In the genomic region with DNA sequence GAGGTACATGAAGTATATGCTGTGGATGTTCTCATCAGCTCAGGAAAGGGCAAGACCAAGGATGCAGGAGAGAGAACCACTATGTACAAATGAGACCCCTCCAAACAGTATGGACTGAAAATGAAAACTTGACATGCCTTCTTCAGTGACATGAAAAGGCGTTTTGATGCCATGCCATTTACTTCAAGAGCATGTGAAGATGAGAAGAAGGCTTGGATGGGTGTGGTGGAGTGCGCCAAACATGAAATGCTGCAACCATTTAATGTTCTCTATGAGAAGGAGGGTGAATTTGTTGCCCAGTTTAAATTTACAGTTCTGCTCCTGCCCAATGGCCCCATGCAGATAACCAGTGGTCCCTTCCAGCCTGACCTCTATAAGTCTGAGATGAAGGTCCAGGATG, we compare ENCODE assay signal across 20 cellular contexts. TPM values are rescaled to one million over a fixed set of nuclear protein-coding genes. Genes with fewer than 3 reads are reported as not detected.
DNase-seq lines count a peak whose midpoint lies in the region; ATAC-seq and TF ChIP-seq lines count a peak whose summit lies in the region.
"Had no signal": no experiment of that assay in that cellular context is flagged by ENCODE, and none has a peak within 500 bp of the region (broad histone marks: within the 10 kb centered on the region; RNA-seq: fewer than 3 reads in every experiment).

No MANE protein-coding gene starts in this region.

- no peak overlapping the region for H3K27ac ChIP-seq in esophagus squamous epithelium
- H3K27ac ChIP-seq: 22Rv1, SJSA1, skin epidermis, transverse colon had no signal

- CTCF ChIA-PET in activated CD8-positive, alpha-beta T cell treated with anti-CD3 and anti-CD28 coated beads for 36 hours (lab: Charles Lee) = interaction anchor here (0.7 to 4.4 kb wide), 6 partner anchors 11 to 99 kb away, joined by 3 to 22 read pairs (median 8); no protein-coding TSS in a partner anchor

- peaks cover 0 to 18% (median 0%) of the 10 kb centered on the region in 3 donors for H3K4me1 ChIP-seq in esophagus squamous epithelium
- H3K4me1 ChIP-seq: SJSA1 had no signal

- H3K27me3 ChIP-seq in esophagus squamous epithelium = no peaks in the 10 kb centered on the region
- H3K27me3 ChIP-seq: SJSA1, transverse colon had no signal

- TF ChIP-seq POLR2A in esophagus squamous epithelium (IDR thresholded peaks at IDR 0.05) = no peak

- H3K9me3 ChIP-seq in esophagus squamous epithelium = no peaks in the 10 kb centered on the region
- H3K9me3 ChIP-seq: SJSA1, transverse colon had no signal

- peaks cover 0 to 28% (median 0%) of the 10 kb centered on the region in 3 donors for H3K36me3 ChIP-seq in esophagus squamous epithelium
- H3K36me3 ChIP-seq: SJSA1, transverse colon had no signal

- DNase-seq in T-helper 1 cell (no peak), CD14-positive monocyte (ENCODE audit: low spot score) (no peak), esophagus squamous epithelium (lab: John Stamatoyannopoulos, UW) (no peak)
- DNase-seq in activated CD8-positive, alpha-beta T cell treated with anti-CD3 and anti-CD28 coated beads for 36 hours = no peak
- no peak for DNase-seq in effector memory CD8-positive, alpha-beta T cell
- DNase-seq in stimulated activated CD4-positive, alpha-beta T cell treated with anti-CD3 and anti-CD28 coated beads, Interleukin-12 subunit alpha, Interleukin-12 subunit beta, amount 100 ng/mL, for 4 hours = no peak
- DNase-seq: activated CD8-positive, alpha-beta memory T cell treated with anti-CD3 and anti-CD28 coated beads, Interleukin-2, amount 50 U/mL, for 4 hours; Kasumi-1; NCI-H1694; NCI-H526 treated with DMSO at 0.1 percent for 48 hours; stimulated activated CD4-positive, alpha-beta T cell treated with anti-CD3 and anti-CD28 coated beads, Interleukin-2, amount 100 ng/mL, for 24 hours; T-helper 9 cell; transverse colon had no signal

- H3K4me3 ChIP-seq in esophagus squamous epithelium = no peak overlapping the region
- H3K4me3 ChIP-seq: lung, SJSA1, skin epidermis, transverse colon had no signal

- H3K36me3 Mint-ChIP-seq in T-helper 1 cell treated with Interleukin-12 subunit alpha and Interleukin-12 subunit beta and Interleukin-4 antibody, amounts not matched to agents 30 μg/mL and 1 μg/mL, for 36 hours (ENCODE audit: low read depth) = peaks cover 53% of the 10 kb centered on the region
- peaks cover 68 to 88% of the 10 kb centered on the region in 2 donors for H3K36me3 Mint-ChIP-seq in CD14-positive monocyte
- peaks cover 71% of the 10 kb centered on the region for H3K36me3 Mint-ChIP-seq in activated CD8-positive, alpha-beta T cell treated with anti-CD3 and anti-CD28 coated beads for 36 hours (ENCODE audit: low read depth)
- H3K36me3 Mint-ChIP-seq in effector memory CD8-positive, alpha-beta T cell (ENCODE audit: insufficient read depth) = peaks cover 71% of the 10 kb centered on the region

- intact Hi-C loops in CD14-positive monocyte (cut with micrococcal nuclease) (no loop called here), esophagus squamous epithelium (cut with DNase I) (no loop called here)
- intact Hi-C loops in activated CD8-positive, alpha-beta T cell treated with anti-CD3 and anti-CD28 coated beads for 36 hours (cut with micrococcal nuclease) = no loop called here

- H3K27me3 Mint-ChIP-seq in T-helper 1 cell treated with Interleukin-12 subunit alpha and Interleukin-12 subunit beta and Interleukin-4 antibody, amounts not matched to agents 30 μg/mL and 1 μg/mL, for 36 hours (ENCODE audit: low read depth) = no peaks in the 10 kb centered on the region
- peaks cover 0 to 4% (median 2%) of the 10 kb centered on the region in 3 donors for H3K27me3 Mint-ChIP-seq in CD14-positive monocyte (ENCODE audit: low read depth in 3 of 3)
- H3K27me3 Mint-ChIP-seq in activated CD8-positive, alpha-beta T cell treated with anti-CD3 and anti-CD28 coated beads for 36 hours = no peaks in the 10 kb centered on the region
- H3K27me3 Mint-ChIP-seq in effector memory CD8-positive, alpha-beta T cell = no peaks in the 10 kb centered on the region
- H3K27me3 Mint-ChIP-seq: stimulated activated memory B cell treated with anti-CD40 and anti-IgM and Interleukin-4, amounts not matched to agents 10 μg/mL and 1 μg/mL and 100 μg/mL, for 72 hours had no signal

- H3K9me3 Mint-ChIP-seq in T-helper 1 cell treated with Interleukin-12 subunit alpha and Interleukin-12 subunit beta and Interleukin-4 antibody, amounts not matched to agents 30 μg/mL and 1 μg/mL, for 36 hours = no peaks in the 10 kb centered on the region
- peaks cover 0 to 2% (median 0%) of the 10 kb centered on the region in 7 donors for H3K9me3 Mint-ChIP-seq in CD14-positive monocyte
- no peaks in the 10 kb centered on the region for H3K9me3 Mint-ChIP-seq in activated CD8-positive, alpha-beta T cell treated with anti-CD3 and anti-CD28 coated beads for 36 hours
- no peaks in the 10 kb centered on the region for H3K9me3 Mint-ChIP-seq in effector memory CD8-positive, alpha-beta T cell
- H3K9me3 Mint-ChIP-seq: stimulated activated memory B cell treated with anti-CD40 and anti-IgM and Interleukin-4, amounts not matched to agents 10 μg/mL and 1 μg/mL and 100 μg/mL, for 72 hours had no signal

- TF ChIP-seq CTCF in CD14-positive monocyte (IDR thresholded peaks at IDR 0.05) = no peak
- no peak for TF ChIP-seq CTCF in activated CD8-positive, alpha-beta T cell treated with anti-CD3 and anti-CD28 coated beads for 36 hours (IDR thresholded peaks at IDR 0.05)
- TF ChIP-seq CTCF in esophagus squamous epithelium (IDR thresholded peaks at IDR 0.05) = no peak

- WGBS in esophagus squamous epithelium, 2 donors = 94% methylated on average over 2 of the region's 2 CpGs

- H3K4me1 Mint-ChIP-seq in T-helper 1 cell treated with Interleukin-12 subunit alpha and Interleukin-12 subunit beta and Interleukin-4 antibody, amounts not matched to agents 30 μg/mL and 1 μg/mL, for 36 hours (ENCODE audit: low read depth) = peaks cover 71% of the 10 kb centered on the region
- H3K4me1 Mint-ChIP-seq in CD14-positive monocyte = peaks cover 36% of the 10 kb centered on the region
- H3K4me1 Mint-ChIP-seq in activated CD8-positive, alpha-beta T cell treated with anti-CD3 and anti-CD28 coated beads for 36 hours (ENCODE audit: low read depth) = peaks cover 92% of the 10 kb centered on the region
- peaks cover 76 to 84% of the 10 kb centered on the region in 2 donors for H3K4me1 Mint-ChIP-seq in effector memory CD8-positive, alpha-beta T cell (ENCODE audit: low read depth in 2 of 2)

- ATAC-seq in activated CD8-positive, alpha-beta T cell treated with anti-CD3 and anti-CD28 coated beads for 36 hours = no peak
- ATAC-seq in effector memory CD8-positive, alpha-beta T cell (replicated peaks) = no peak
- no peak for ATAC-seq in GM18867 (IDR thresholded peaks at IDR 0.05; ENCODE audit: unreplicated experiment)
- ATAC-seq: stimulated activated memory B cell treated with anti-CD40 and anti-IgM and Interleukin-4, amounts not matched to agents 10 μg/mL and 1 μg/mL and 100 μg/mL, for 72 hours had no signal

- POLR2A ChIA-PET in activated CD8-positive, alpha-beta T cell treated with anti-CD3 and anti-CD28 coated beads for 36 hours (lab: Charles Lee) = interaction anchor here (1.0 to 2.9 kb wide), 6 partner anchors 9 to 31 kb away, joined by 3 to 24 read pairs (median 6); no protein-coding TSS in a partner anchor

- H3K27ac Mint-ChIP-seq in T-helper 1 cell treated with Interleukin-12 subunit alpha and Interleukin-12 subunit beta and Interleukin-4 antibody, amounts not matched to agents 30 μg/mL and 1 μg/mL, for 36 hours = peak overlapping the region; percentile 84
- peak overlapping the region in 5 of 7 donors; percentile 10 to 74 (median 20) for H3K27ac Mint-ChIP-seq in CD14-positive monocyte
- H3K27ac Mint-ChIP-seq in activated CD8-positive, alpha-beta T cell treated with anti-CD3 and anti-CD28 coated beads for 36 hours = peak overlapping the region; percentile 90
- peak overlapping the region; percentile 59 for H3K27ac Mint-ChIP-seq in effector memory CD8-positive, alpha-beta T cell

- H3K4me3 Mint-ChIP-seq in T-helper 1 cell treated with Interleukin-12 subunit alpha and Interleukin-12 subunit beta and Interleukin-4 antibody, amounts not matched to agents 30 μg/mL and 1 μg/mL, for 36 hours = no peak overlapping the region
- no peak overlapping the region for H3K4me3 Mint-ChIP-seq in CD14-positive monocyte
- no peak overlapping the region for H3K4me3 Mint-ChIP-seq in activated CD8-positive, alpha-beta T cell treated with anti-CD3 and anti-CD28 coated beads for 36 hours
- no peak overlapping the region for H3K4me3 Mint-ChIP-seq in effector memory CD8-positive, alpha-beta T cell
- H3K4me3 Mint-ChIP-seq: stimulated activated memory B cell treated with anti-CD40 and anti-IgM and Interleukin-4, amounts not matched to agents 10 μg/mL and 1 μg/mL and 100 μg/mL, for 72 hours had no signal

RNA-seq across cellular contexts. Expression of a gene that starts 47.7 kb away (rescaled TPM):
- 10 to 100 TPM; 28.2 to 28.6 TPM for polyA plus RNA-seq in CD14-positive monocyte
- total RNA-seq in activated CD8-positive, alpha-beta T cell treated with anti-CD3 and anti-CD28 coated beads for 36 hours = 100 to 1,000 TPM; 290 to 317 TPM
- 10 to 100 TPM; 12.8 to 52.0 (median 20.5) TPM for total RNA-seq in esophagus squamous epithelium

Comparison
In these comparisons a context has a peak if more than half of its experiments do, and no peak if none do; other contexts are left out.
1. H3K27ac Mint-ChIP-seq: peak in every context shown above with its lines; median percentile 90 in activated CD8-positive, alpha-beta T cell treated with anti-CD3 and anti-CD28 coated beads for 36 hours; 84 in T-helper 1 cell treated with Interleukin-12 subunit alpha and Interleukin-12 subunit beta and Interleukin-4 antibody, amounts not matched to agents 30 μg/mL and 1 μg/mL, for 36 hours; 59 in effector memory CD8-positive, alpha-beta T cell; 20 in CD14-positive monocyte.
2. RNA of a gene that starts 47.7 kb away (total RNA-seq): 290 to 317 TPM in activated CD8-positive, alpha-beta T cell treated with anti-CD3 and anti-CD28 coated beads for 36 hours; 12.8 to 52.0 TPM in esophagus squamous epithelium; every median in the first group is over 4 times any median in the second.